ENCODE assay signal across 16 cellular contexts in genomic region chr17:78255953-78256704, GRCh38. TPM values are rescaled to one million over a fixed set of nuclear protein-coding genes. Genes with fewer than 3 reads are reported as not detected.
DNase-seq lines count a peak whose midpoint lies in the region; ATAC-seq and TF ChIP-seq lines count a peak whose summit lies in the region.
"Had no signal": no experiment of that assay in that cellular context is flagged by ENCODE, and none has a peak within 500 bp of the region (broad histone marks: within the 10 kb centered on the region; RNA-seq: fewer than 3 reads in every experiment).

No MANE protein-coding gene starts in this region.

- H3F3A ChIP-seq in smooth muscle cell (ENCODE audit: low read depth), result peaks cover 3% of the 10 kb centered on the region

- no peaks in the 10 kb centered on the region for H4K20me1 ChIP-seq in smooth muscle cell (ENCODE audit: low read depth)

- intact Hi-C loops in activated naive CD4-positive, alpha-beta T cell treated with anti-CD3 and anti-CD28 coated beads for 36 hours (cut with micrococcal nuclease), result loop anchor here (2.0 kb wide), 1 partner anchor 41 kb away; the partner anchor contains the start of gene BIRC5
- intact Hi-C loops in right cardiac atrium (cut with DNase I), result loop anchor here in 1 of 4 donors (10.0 kb wide), 1 partner anchor 169 kb away; no protein-coding TSS in a partner anchor

- H3K4me3 Mint-ChIP-seq in activated naive CD4-positive, alpha-beta T cell treated with anti-CD3 and anti-CD28 coated beads for 36 hours, result no peak overlapping the region

- H3K27me3 ChIP-seq in right cardiac atrium (ENCODE audit: control insufficient read depth, insufficient read depth) (no peaks in the 10 kb centered on the region), smooth muscle cell (ENCODE audit: low read depth) (no peaks in the 10 kb centered on the region)
- H3K27me3 ChIP-seq: ascending aorta had no signal

- H3K4me3 ChIP-seq in right cardiac atrium (ENCODE audit: low read length) (no peak overlapping the region), smooth muscle cell (no peak overlapping the region)
- H3K4me3 ChIP-seq: ascending aorta, esophagus squamous epithelium had no signal

- H3K36me3 ChIP-seq in smooth muscle cell (ENCODE audit: low read depth), result no peaks in the 10 kb centered on the region
- H3K36me3 ChIP-seq: ascending aorta, esophagus squamous epithelium had no signal

- H3K9me3 ChIP-seq in right cardiac atrium (ENCODE audit: control insufficient read depth, low read length) (no peaks in the 10 kb centered on the region), smooth muscle cell (replicated peaks; ENCODE audit: low read depth) (no peaks in the 10 kb centered on the region)
- H3K9me3 ChIP-seq: ascending aorta, esophagus squamous epithelium had no signal

- peak overlapping the region; percentile 21 for H2AFZ ChIP-seq in smooth muscle cell (ENCODE audit: low read depth)

- no peak for TF ChIP-seq CTCF in smooth muscle cell (IDR thresholded peaks at IDR 0.05; ENCODE audit: borderline replicate concordance, insufficient read depth, poor library complexity, severe bottlenecking)

- H3K79me2 ChIP-seq in smooth muscle cell (ENCODE audit: low read depth), result peaks cover 4% of the 10 kb centered on the region

- H3K9ac ChIP-seq in smooth muscle cell (ENCODE audit: low read depth), result no peak overlapping the region

- ATAC-seq in right cardiac atrium (no peak), HG03520 (IDR thresholded peaks at IDR 0.05; ENCODE audit: unreplicated experiment) (no peak)
- ATAC-seq: left colon had no signal

- peaks cover 2% of the 10 kb centered on the region for H3K9me3 Mint-ChIP-seq in activated naive CD4-positive, alpha-beta T cell treated with anti-CD3 and anti-CD28 coated beads for 36 hours
- H3K9me3 Mint-ChIP-seq: IgD-negative memory B cell; stimulated activated naive CD8-positive, alpha-beta T cell treated with anti-CD3 and anti-CD28 coated beads, Interleukin-15, Interleukin-2, amounts not matched to agents 100 ng/mL and 50 ng/mL, for 24 hours had no signal

- WGBS in right cardiac atrium, result 61% methylated on average over 14 of the region's 14 CpGs
- WGBS in smooth muscle cell (ENCODE audit: low lambda C conversion rate), result 42% methylated on average over 14 of the region's 14 CpGs

- peak overlapping the region; percentile 62 for H3K27ac ChIP-seq in right cardiac atrium (ENCODE audit: low read length)
- H3K27ac ChIP-seq in smooth muscle cell (ENCODE audit: low read depth), result peak overlapping the region; percentile 46
- H3K27ac ChIP-seq: ascending aorta had no signal

- DNase-seq in activated naive CD4-positive, alpha-beta T cell treated with anti-CD3 and anti-CD28 coated beads for 36 hours, result no peak
- no peak for DNase-seq in activated naive CD4-positive, alpha-beta T cell (lab: John Stamatoyannopoulos, UW)
- peak; percentile 57 for DNase-seq in MV-4-11 (lab: John Stamatoyannopoulos, UW)
- DNase-seq in right cardiac atrium, result peak in 2 of 3 donors; percentile 46 to 56
- DNase-seq in smooth muscle cell (lab: John Stamatoyannopoulos, UW; ENCODE audit: unreplicated experiment), result no peak
- DNase-seq in NK-92 treated with Interleukin-12 subunit alpha and Interleukin-12 subunit beta, amount 100 ng/mL, for 24 hours (lab: John Stamatoyannopoulos, UW), result no peak
- DNase-seq in NOMO-1 (lab: John Stamatoyannopoulos, UW; ENCODE audit: unreplicated experiment in 2 of 2), result no peak
- DNase-seq: dermis blood vessel endothelial cell, DMS 273 treated with DMSO at 0.1 percent for 48 hours, esophagus squamous epithelium, left colon, NCI-H1092 treated with DMSO at 0.1 percent for 48 hours had no signal

- CTCF ChIA-PET in activated naive CD4-positive, alpha-beta T cell treated with anti-CD3 and anti-CD28 coated beads for 36 hours (lab: Charles Lee), result interaction anchor here (0.6 to 1.0 kb wide), 4 partner anchors 26 to 167 kb away, joined by 3 to 4 read pairs (median 3); no protein-coding TSS in a partner anchor

- peak overlapping the region; percentile 46 for H3K27ac Mint-ChIP-seq in activated naive CD4-positive, alpha-beta T cell treated with anti-CD3 and anti-CD28 coated beads for 36 hours
- H3K27ac Mint-ChIP-seq: stimulated activated naive CD8-positive, alpha-beta T cell treated with anti-CD3 and anti-CD28 coated beads, Interleukin-15, Interleukin-2, amounts not matched to agents 100 ng/mL and 50 ng/mL, for 24 hours had no signal

- peaks cover 62% of the 10 kb centered on the region for H3K4me1 Mint-ChIP-seq in activated naive CD4-positive, alpha-beta T cell treated with anti-CD3 and anti-CD28 coated beads for 36 hours (ENCODE audit: low read depth)

- peaks cover 8% of the 10 kb centered on the region for H3K36me3 Mint-ChIP-seq in activated naive CD4-positive, alpha-beta T cell treated with anti-CD3 and anti-CD28 coated beads for 36 hours (ENCODE audit: low read depth)
- H3K36me3 Mint-ChIP-seq: IgD-negative memory B cell had no signal

- H3K4me1 ChIP-seq in right cardiac atrium (ENCODE audit: control insufficient read depth, insufficient read depth, low read length) (peaks cover 8% of the 10 kb centered on the region), smooth muscle cell (ENCODE audit: low read depth) (peaks cover 31% of the 10 kb centered on the region)

- no peaks in the 10 kb centered on the region for H3K27me3 Mint-ChIP-seq in activated naive CD4-positive, alpha-beta T cell treated with anti-CD3 and anti-CD28 coated beads for 36 hours (ENCODE audit: low read depth)
- H3K27me3 Mint-ChIP-seq: stimulated activated naive CD8-positive, alpha-beta T cell treated with anti-CD3 and anti-CD28 coated beads, Interleukin-15, Interleukin-2, amounts not matched to agents 100 ng/mL and 50 ng/mL, for 24 hours had no signal

- H3K4me2 ChIP-seq in smooth muscle cell, result peak overlapping the region; percentile 65

RNA-seq across cellular contexts. Expression of gene TMEM235, which starts 24.7 kb away (rescaled TPM):
- total RNA-seq in activated naive CD4-positive, alpha-beta T cell treated with anti-CD3 and anti-CD28 coated beads for 36 hours, result not detected
- not detected for total RNA-seq in right cardiac atrium
- not detected for polyA plus RNA-seq in right cardiac atrium
- not detected in 2 replicates for total RNA-seq in smooth muscle cell
- not detected in 2 replicates for polyA plus RNA-seq in smooth muscle cell
- total RNA-seq: ascending aorta, left colon had no signal
- polyA plus RNA-seq: IgD-negative memory B cell had no signal

RNA-seq across cellular contexts. Expression of gene BIRC5, which starts 42.1 kb away (rescaled TPM):
- 100 to 1,000 TPM; 117 to 118 TPM for total RNA-seq in activated naive CD4-positive, alpha-beta T cell treated with anti-CD3 and anti-CD28 coated beads for 36 hours
- total RNA-seq in right cardiac atrium, result 1 to 10 TPM in 2 of 4 donors, under 1 TPM in 1, not detected in 1; 0.17 to 1.3 (median 1.1) TPM
- polyA plus RNA-seq in right cardiac atrium, result 0.29 TPM
- total RNA-seq in smooth muscle cell, result 7.7 and 15.3 TPM in 2 replicates
- 11.9 and 15.6 TPM in 2 replicates for polyA plus RNA-seq in smooth muscle cell

Comparison
In these comparisons a context has a peak if more than half of its experiments do, and no peak if none do; other contexts are left out.
1. DNase-seq: peak in MV-4-11 (single experiment) and right cardiac atrium (2 of 3); none in activated naive CD4-positive, alpha-beta T cell treated with anti-CD3 and anti-CD28 coated beads for 36 hours (single experiment), activated naive CD4-positive, alpha-beta T cell (0 of 4), smooth muscle cell (single experiment), NK-92 treated with Interleukin-12 subunit alpha and Interleukin-12 subunit beta, amount 100 ng/mL, for 24 hours (single experiment) and NOMO-1 (0 of 2).